In the genomic region with DNA sequence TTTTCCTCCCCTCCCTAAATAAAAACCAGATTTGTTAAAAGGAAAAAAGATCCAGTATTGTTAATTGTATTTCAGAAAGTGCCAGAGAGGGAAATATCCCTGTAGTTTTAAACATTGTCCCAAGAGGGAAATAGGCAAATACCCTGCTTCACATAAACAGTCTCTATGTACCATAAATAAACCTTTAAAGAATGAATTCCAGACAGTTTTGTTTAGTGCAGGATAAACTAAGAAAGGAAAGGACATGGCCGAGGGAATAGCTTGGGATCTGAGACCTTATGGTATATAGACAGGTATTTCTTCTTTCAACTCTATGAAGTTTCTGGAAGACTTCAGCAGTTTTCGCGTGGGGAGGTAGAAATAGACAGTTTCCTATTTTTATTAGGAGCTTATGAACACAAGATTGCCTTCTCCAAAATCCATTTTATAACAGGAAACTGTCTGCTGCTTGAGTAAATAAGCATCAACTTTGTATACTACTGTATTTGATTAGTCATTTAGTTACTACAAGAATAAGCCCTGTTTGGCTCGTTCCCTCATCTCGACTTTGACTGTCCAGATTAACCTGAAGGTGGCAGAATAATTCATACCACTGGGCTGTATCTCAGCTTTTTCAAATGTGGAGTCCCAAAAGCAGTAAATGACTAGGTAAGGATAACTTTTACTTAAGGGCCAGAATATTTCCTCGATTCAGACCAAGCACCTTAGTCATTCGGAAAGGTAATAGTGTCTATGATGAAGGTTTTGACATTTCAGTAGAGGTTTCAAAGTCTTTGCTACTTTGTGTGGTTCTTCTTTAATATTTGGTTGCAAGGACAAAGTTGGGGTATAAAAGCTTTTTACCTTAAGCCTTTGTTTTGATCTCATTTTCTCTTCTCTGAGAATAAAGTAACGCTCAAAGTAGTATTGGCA, we compare ENCODE assay signal across 8 cellular contexts.
A peak's percentile ranks its signal among the peaks of the same experiment; 100 is the strongest.
DNase-seq lines count a peak whose midpoint lies in the region; ATAC-seq and TF ChIP-seq lines count a peak whose summit lies in the region.

No MANE protein-coding gene starts in this region.

- H3K36me3 ChIP-seq in Panc1 (ENCODE audit: control insufficient read depth, insufficient read depth, low read length) (peaks cover under 1% of the 10 kb centered on the region; the same call in 1 of the 2 replicates), esophagus squamous epithelium (peaks cover 0 to 59% (median 3%) of the 10 kb centered on the region in 3 donors), osteoblast (ENCODE audit: insufficient read depth, low read length) (peaks cover 23% of the 10 kb centered on the region)

- in situ Hi-C loops in Panc1 (cut with HindIII; ENCODE audit: low pct_unique_long_range_greater_than_20kb, low sequenced_read_pairs) = no loop called here

- H3K27ac ChIP-seq in Panc1 (ENCODE audit: low read length) (peak overlapping the region; percentile 72), esophagus squamous epithelium (peak overlapping the region; percentile 66 to 81 (median 77)), osteoblast (ENCODE audit: low read depth, low read length) (peak overlapping the region; percentile 68)

- DNase-seq in GM12865 (ENCODE audit: low read depth) = peak; percentile 28
- peak; percentile 50 for DNase-seq in Panc1 (ENCODE audit: low read depth, low spot score)
- no peak for DNase-seq in esophagus squamous epithelium (lab: John Stamatoyannopoulos, UW)
- DNase-seq in osteoblast (ENCODE audit: insufficient read length, low spot score, missing footprints) = peak; percentile 73
- DNase-seq in NCI-H446 treated with DMSO at 0.1 percent for 48 hours (lab: John Stamatoyannopoulos, UW) = no peak
- DNase-seq in C1 segment of cervical spinal cord (lab: John Stamatoyannopoulos, UW) = no peak

- CTCF ChIA-PET in Panc1 (lab: Charles Lee) = interaction anchor here (0.5 kb wide), 1 partner anchor 216 kb away, joined by 6 read pairs; no protein-coding TSS in a partner anchor

- 35 to 39% methylated on average over 8 of the region's 8 CpGs for WGBS in esophagus squamous epithelium, 2 donors

- no peak for TF ChIP-seq POLR2A in esophagus squamous epithelium (IDR thresholded peaks at IDR 0.05)

- peaks cover 17% of the 10 kb centered on the region; the same call in 1 of the 2 replicates for H3K9me3 ChIP-seq in Panc1 (ENCODE audit: control insufficient read depth, insufficient read depth, low read depth, low read length)
- no peaks in the 10 kb centered on the region for H3K9me3 ChIP-seq in esophagus squamous epithelium
- no peaks in the 10 kb centered on the region for H3K9me3 ChIP-seq in osteoblast (ENCODE audit: low read depth, low read length)

- H4K20me1 ChIP-seq in osteoblast (ENCODE audit: insufficient read depth, low read length) = no peaks in the 10 kb centered on the region

- no peak for TF ChIP-seq CTCF in GM12865 (IDR thresholded peaks at IDR 0.05; ENCODE audit: insufficient read depth, low read depth, low read length, missing control alignments)
- TF ChIP-seq CTCF in Panc1 (IDR thresholded peaks at IDR 0.05) = peak; percentile 44; the same call in 1 of the 2 replicates
- peak; percentile 22 to 61 (median 48) for TF ChIP-seq CTCF in esophagus squamous epithelium (IDR thresholded peaks at IDR 0.05)
- TF ChIP-seq CTCF in osteoblast (IDR thresholded peaks at IDR 0.05; ENCODE audit: extremely low read depth, low read depth, low read length) = peak; percentile 48

- ATAC-seq in Panc1 (no peak), HG03439 (IDR thresholded peaks at IDR 0.05; ENCODE audit: unreplicated experiment) (no peak), GM21390 (IDR thresholded peaks at IDR 0.05; ENCODE audit: unreplicated experiment) (no peak)

- intact Hi-C loops in Panc1 (cut with micrococcal nuclease; ENCODE audit: unreplicated experiment) = no loop called here
- intact Hi-C loops in esophagus squamous epithelium (cut with DNase I) = no loop called here

- no TSS peak for BruUV-seq in Panc1 (replicated peaks; lab: Mats Ljungman, UMichigan)

- no peaks in the 10 kb centered on the region for H3K79me2 ChIP-seq in osteoblast (ENCODE audit: insufficient read depth, low read length)

- H3K4me1 ChIP-seq in Panc1 (ENCODE audit: control insufficient read depth, insufficient read depth, low read length) (peaks cover 7% of the 10 kb centered on the region; the same call in 1 of the 2 replicates), esophagus squamous epithelium (peaks cover 15 to 63% (median 36%) of the 10 kb centered on the region in 3 donors), osteoblast (ENCODE audit: insufficient read depth, low read length) (peaks cover 33% of the 10 kb centered on the region)

- H2AFZ ChIP-seq in osteoblast (ENCODE audit: low read length) = no peak overlapping the region

- H3K4me3 ChIP-seq in GM12865 (ENCODE audit: low read depth, low read length) = no peak overlapping the region
- H3K4me3 ChIP-seq in Panc1 (ENCODE audit: low read depth in 2 of 2, low read length in 2 of 2) = no peak overlapping the region
- H3K4me3 ChIP-seq in esophagus squamous epithelium = no peak overlapping the region
- no peak overlapping the region for H3K4me3 ChIP-seq in osteoblast (ENCODE audit: insufficient read depth, low read length)

- H3K27me3 ChIP-seq in Panc1 (ENCODE audit: control insufficient read depth, insufficient read depth, low read length) = no peaks in the 10 kb centered on the region
- no peaks in the 10 kb centered on the region for H3K27me3 ChIP-seq in esophagus squamous epithelium
- no peaks in the 10 kb centered on the region for H3K27me3 ChIP-seq in osteoblast (ENCODE audit: insufficient read depth, low read length)

- POLR2A ChIA-PET in Panc1 (lab: Charles Lee) = no interaction called here

- peak overlapping the region; percentile 11 for H3K4me2 ChIP-seq in osteoblast (ENCODE audit: insufficient read depth, low read length)

Comparison
In these comparisons a context has a peak if more than half of its experiments do, and no peak if none do; other contexts are left out.
1. DNase-seq: peak in GM12865 (single experiment), Panc1 (single experiment) and osteoblast (single experiment); none in esophagus squamous epithelium (single experiment), NCI-H446 treated with DMSO at 0.1 percent for 48 hours (single experiment) and C1 segment of cervical spinal cord (0 of 14).
2. Peak in every context shown above with its lines, with median percentiles within 50 percentile points of each other: H3K27ac ChIP-seq.